In the genomic region with DNA sequence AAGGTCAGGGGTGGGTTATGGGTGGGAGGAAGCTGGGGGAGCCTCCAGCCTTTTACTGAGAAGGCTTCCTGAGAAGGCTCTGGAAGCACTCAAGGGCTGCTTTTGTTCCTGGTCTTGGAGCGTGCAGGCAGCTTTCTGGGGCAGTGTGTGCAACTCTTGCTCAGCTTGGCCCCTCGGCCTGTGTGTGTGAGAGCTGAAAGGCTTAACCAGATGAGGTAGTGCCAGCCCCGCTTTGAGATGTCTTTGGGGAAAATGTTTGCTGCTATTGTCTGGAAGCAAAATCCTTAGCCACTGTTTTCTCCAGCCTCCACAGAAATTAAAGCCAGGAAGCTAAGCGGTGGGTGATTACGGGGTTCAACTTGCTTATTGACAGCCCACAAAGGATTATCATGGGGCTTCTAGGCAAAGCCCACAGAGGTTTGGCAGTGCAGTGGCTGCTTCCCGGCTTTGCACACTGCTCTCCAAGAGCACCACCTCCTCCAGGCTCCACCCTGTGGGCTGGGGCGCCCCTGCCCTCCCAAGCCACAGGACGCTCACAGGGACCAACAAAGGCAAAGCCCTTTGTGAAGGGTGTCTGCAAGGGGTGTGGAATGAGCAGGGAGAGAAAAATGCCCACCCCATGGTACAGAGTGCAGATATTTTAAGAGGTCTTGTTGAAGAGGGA, we compare ENCODE assay signal across 1 cellular context.
TF ChIP-seq lines count a peak whose summit lies in the region.

No MANE protein-coding gene starts in this region.

TF ChIP-seq in GM23338, 12 proteins besides CTCF, POLR2A, EP300 and RAD21 (continued from another document):
- TF ChIP-seq, protein P1, sequence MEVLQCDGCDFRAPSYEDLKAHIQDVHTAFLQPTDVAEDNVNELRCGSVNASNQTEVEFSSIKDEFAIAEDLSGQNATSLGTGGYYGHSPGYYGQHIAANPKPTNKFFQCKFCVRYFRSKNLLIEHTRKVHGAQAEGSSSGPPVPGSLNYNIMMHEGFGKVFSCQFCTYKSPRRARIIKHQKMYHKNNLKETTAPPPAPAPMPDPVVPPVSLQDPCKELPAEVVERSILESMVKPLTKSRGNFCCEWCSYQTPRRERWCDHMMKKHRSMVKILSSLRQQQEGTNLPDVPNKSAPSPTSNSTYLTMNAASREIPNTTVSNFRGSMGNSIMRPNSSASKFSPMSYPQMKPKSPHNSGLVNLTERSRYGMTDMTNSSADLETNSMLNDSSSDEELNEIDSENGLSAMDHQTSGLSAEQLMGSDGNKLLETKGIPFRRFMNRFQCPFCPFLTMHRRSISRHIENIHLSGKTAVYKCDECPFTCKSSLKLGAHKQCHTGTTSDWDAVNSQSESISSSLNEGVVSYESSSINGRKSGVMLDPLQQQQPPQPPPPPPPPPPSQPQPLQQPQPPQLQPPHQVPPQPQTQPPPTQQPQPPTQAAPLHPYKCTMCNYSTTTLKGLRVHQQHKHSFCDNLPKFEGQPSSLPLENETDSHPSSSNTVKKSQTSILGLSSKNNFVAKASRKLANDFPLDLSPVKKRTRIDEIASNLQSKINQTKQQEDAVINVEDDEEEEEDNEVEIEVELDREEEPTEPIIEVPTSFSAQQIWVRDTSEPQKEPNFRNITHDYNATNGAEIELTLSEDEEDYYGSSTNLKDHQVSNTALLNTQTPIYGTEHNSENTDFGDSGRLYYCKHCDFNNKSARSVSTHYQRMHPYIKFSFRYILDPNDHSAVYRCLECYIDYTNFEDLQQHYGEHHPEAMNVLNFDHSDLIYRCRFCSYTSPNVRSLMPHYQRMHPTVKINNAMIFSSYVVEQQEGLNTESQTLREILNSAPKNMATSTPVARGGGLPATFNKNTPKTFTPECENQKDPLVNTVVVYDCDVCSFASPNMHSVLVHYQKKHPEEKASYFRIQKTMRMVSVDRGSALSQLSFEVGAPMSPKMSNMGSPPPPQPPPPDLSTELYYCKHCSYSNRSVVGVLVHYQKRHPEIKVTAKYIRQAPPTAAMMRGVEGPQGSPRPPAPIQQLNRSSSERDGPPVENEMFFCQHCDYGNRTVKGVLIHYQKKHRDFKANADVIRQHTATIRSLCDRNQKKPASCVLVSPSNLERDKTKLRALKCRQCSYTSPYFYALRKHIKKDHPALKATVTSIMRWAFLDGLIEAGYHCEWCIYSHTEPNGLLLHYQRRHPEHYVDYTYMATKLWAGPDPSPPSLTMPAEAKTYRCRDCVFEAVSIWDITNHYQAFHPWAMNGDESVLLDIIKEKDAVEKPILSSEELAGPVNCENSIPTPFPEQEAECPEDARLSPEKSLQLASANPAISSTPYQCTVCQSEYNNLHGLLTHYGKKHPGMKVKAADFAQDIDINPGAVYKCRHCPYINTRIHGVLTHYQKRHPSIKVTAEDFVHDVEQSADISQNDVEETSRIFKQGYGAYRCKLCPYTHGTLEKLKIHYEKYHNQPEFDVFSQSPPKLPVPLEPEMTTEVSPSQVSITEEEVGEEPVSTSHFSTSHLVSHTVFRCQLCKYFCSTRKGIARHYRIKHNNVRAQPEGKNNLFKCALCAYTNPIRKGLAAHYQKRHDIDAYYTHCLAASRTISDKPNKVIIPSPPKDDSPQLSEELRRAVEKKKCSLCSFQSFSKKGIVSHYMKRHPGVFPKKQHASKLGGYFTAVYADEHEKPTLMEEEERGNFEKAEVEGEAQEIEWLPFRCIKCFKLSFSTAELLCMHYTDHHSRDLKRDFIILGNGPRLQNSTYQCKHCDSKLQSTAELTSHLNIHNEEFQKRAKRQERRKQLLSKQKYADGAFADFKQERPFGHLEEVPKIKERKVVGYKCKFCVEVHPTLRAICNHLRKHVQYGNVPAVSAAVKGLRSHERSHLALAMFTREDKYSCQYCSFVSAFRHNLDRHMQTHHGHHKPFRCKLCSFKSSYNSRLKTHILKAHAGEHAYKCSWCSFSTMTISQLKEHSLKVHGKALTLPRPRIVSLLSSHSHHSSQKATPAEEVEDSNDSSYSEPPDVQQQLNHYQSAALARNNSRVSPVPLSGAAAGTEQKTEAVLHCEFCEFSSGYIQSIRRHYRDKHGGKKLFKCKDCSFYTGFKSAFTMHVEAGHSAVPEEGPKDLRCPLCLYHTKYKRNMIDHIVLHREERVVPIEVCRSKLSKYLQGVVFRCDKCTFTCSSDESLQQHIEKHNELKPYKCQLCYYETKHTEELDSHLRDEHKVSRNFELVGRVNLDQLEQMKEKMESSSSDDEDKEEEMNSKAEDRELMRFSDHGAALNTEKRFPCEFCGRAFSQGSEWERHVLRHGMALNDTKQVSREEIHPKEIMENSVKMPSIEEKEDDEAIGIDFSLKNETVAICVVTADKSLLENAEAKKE (CRISPR knock-in tag; IDR thresholded peaks at IDR 0.05), result no peak
- TF ChIP-seq JUNB (IDR thresholded peaks at IDR 0.05; ENCODE audit: unreplicated experiment), result no peak
- no peak for TF ChIP-seq ZNF114 (CRISPR knock-in tag; IDR thresholded peaks at IDR 0.05)
- TF ChIP-seq POLR2AphosphoS5 (IDR thresholded peaks at IDR 0.05; ENCODE audit: low read depth), result no peak
- TF ChIP-seq STAT1 (IDR thresholded peaks at IDR 0.05; ENCODE audit: unreplicated experiment), result no peak
- TF ChIP-seq ZNF331 (CRISPR knock-in tag; IDR thresholded peaks at IDR 0.05; ENCODE audit: low read depth), result no peak
- TF ChIP-seq CREB1 (CRISPR knock-in tag; IDR thresholded peaks at IDR 0.05; ENCODE audit: low read depth), result no peak
- no peak for TF ChIP-seq NANOG (IDR thresholded peaks at IDR 0.05; ENCODE audit: borderline replicate concordance)
